ENCODE assay signal across 2 cellular contexts in genomic region chr13:42047561-42048322, GRCh38.
TF ChIP-seq lines count a peak whose summit lies in the region.

No MANE protein-coding gene starts in this region.

TF ChIP-seq in HCT116, 20 proteins besides CTCF, POLR2A, EP300 and RAD21:
- TF ChIP-seq CEBPB (IDR thresholded peaks at IDR 0.05; ENCODE audit: low read depth) (no peak), EZH2phosphoT487 (IDR thresholded peaks at IDR 0.05; ENCODE audit: borderline replicate concordance) (no peak), SRF (IDR thresholded peaks at IDR 0.05; ENCODE audit: low read depth) (no peak), TCF7L2 (IDR thresholded peaks at IDR 0.05; ENCODE audit: borderline replicate concordance, extremely low read depth, insufficient read depth, insufficient read length) (no peak), JUND (IDR thresholded peaks at IDR 0.05) (no peak), CBX3 (IDR thresholded peaks at IDR 0.05; ENCODE audit: low read depth) (no peak), SP1 (IDR thresholded peaks at IDR 0.05; ENCODE audit: low read depth) (no peak), SIN3A (IDR thresholded peaks at IDR 0.05; ENCODE audit: low read depth) (no peak), ZFX (IDR thresholded peaks at IDR 0.05) (no peak)
- TF ChIP-seq, protein P1, sequence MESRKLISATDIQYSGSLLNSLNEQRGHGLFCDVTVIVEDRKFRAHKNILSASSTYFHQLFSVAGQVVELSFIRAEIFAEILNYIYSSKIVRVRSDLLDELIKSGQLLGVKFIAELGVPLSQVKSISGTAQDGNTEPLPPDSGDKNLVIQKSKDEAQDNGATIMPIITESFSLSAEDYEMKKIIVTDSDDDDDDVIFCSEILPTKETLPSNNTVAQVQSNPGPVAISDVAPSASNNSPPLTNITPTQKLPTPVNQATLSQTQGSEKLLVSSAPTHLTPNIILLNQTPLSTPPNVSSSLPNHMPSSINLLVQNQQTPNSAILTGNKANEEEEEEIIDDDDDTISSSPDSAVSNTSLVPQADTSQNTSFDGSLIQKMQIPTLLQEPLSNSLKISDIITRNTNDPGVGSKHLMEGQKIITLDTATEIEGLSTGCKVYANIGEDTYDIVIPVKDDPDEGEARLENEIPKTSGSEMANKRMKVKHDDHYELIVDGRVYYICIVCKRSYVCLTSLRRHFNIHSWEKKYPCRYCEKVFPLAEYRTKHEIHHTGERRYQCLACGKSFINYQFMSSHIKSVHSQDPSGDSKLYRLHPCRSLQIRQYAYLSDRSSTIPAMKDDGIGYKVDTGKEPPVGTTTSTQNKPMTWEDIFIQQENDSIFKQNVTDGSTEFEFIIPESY (IDR thresholded peaks at IDR 0.05; ENCODE audit: extremely low read depth, insufficient replicate concordance, low read length): no peak
- TF ChIP-seq, protein P2, sequence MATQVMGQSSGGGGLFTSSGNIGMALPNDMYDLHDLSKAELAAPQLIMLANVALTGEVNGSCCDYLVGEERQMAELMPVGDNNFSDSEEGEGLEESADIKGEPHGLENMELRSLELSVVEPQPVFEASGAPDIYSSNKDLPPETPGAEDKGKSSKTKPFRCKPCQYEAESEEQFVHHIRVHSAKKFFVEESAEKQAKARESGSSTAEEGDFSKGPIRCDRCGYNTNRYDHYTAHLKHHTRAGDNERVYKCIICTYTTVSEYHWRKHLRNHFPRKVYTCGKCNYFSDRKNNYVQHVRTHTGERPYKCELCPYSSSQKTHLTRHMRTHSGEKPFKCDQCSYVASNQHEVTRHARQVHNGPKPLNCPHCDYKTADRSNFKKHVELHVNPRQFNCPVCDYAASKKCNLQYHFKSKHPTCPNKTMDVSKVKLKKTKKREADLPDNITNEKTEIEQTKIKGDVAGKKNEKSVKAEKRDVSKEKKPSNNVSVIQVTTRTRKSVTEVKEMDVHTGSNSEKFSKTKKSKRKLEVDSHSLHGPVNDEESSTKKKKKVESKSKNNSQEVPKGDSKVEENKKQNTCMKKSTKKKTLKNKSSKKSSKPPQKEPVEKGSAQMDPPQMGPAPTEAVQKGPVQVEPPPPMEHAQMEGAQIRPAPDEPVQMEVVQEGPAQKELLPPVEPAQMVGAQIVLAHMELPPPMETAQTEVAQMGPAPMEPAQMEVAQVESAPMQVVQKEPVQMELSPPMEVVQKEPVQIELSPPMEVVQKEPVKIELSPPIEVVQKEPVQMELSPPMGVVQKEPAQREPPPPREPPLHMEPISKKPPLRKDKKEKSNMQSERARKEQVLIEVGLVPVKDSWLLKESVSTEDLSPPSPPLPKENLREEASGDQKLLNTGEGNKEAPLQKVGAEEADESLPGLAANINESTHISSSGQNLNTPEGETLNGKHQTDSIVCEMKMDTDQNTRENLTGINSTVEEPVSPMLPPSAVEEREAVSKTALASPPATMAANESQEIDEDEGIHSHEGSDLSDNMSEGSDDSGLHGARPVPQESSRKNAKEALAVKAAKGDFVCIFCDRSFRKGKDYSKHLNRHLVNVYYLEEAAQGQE (IDR thresholded peaks at IDR 0.05; ENCODE audit: low read depth): no peak

TF ChIP-seq in H1, 55 proteins besides CTCF, POLR2A, EP300 and RAD21 (continues in another document):
- TF ChIP-seq NANOG (IDR thresholded peaks at IDR 0.05; ENCODE audit: insufficient read depth, low read depth, low read length, poor library complexity, severe bottlenecking) (no peak), GABPA (IDR thresholded peaks at IDR 0.05; ENCODE audit: borderline replicate concordance, insufficient read depth, low read length) (no peak), RBBP5 (IDR thresholded peaks at IDR 0.05; ENCODE audit: borderline replicate concordance, low read depth, low read length) (no peak), SIRT6 (IDR thresholded peaks at IDR 0.05; ENCODE audit: low read length) (no peak), SIN3A (conservative IDR thresholded peaks at IDR 0.05 in 1 of 2, IDR thresholded peaks at IDR 0.05 in 1 of 2; ENCODE audit: low read depth in 1 of 2, low read length in 2 of 2) (0 out of 4 replicates have a peak, but pooled peaks of 1 of the 2 experiments have one; percentile 33), TBP (IDR thresholded peaks at IDR 0.05; ENCODE audit: low read depth, low read length) (no peak), CHD2 (IDR thresholded peaks at IDR 0.05; ENCODE audit: low read length) (no peak), RXRA (IDR thresholded peaks at IDR 0.05; ENCODE audit: insufficient read depth, low read depth, low read length) (no peak), RFX5 (IDR thresholded peaks at IDR 0.05; ENCODE audit: borderline replicate concordance, low read depth, low read length) (no peak), ASH2L (IDR thresholded peaks at IDR 0.05; ENCODE audit: low read length) (peak; percentile 41), EZH2 (IDR thresholded peaks at IDR 0.05; ENCODE audit: low read depth, low read length, severe bottlenecking) (no peak), JUN (IDR thresholded peaks at IDR 0.05; ENCODE audit: low read depth, low read length) (no peak), CREB1 (IDR thresholded peaks at IDR 0.05) (no peak), BCL11A (IDR thresholded peaks at IDR 0.05; ENCODE audit: low read depth in 2 of 2, low read length in 2 of 2) (no peak), MAFK (IDR thresholded peaks at IDR 0.05; ENCODE audit: low read depth, low read length) (no peak), CEBPB (IDR thresholded peaks at IDR 0.05; ENCODE audit: low read depth, low read length) (no peak), POLR2AphosphoS5 (IDR thresholded peaks at IDR 0.05; ENCODE audit: low read depth, low read length) (peak; percentile 41; the same call in 1 of the 2 replicates), SP1 (IDR thresholded peaks at IDR 0.05; ENCODE audit: low read depth, low read length) (no peak), ATF2 (IDR thresholded peaks at IDR 0.05; ENCODE audit: low read length) (no peak), TEAD4 (IDR thresholded peaks at IDR 0.05; ENCODE audit: low read depth, low read length) (no peak), CBX8 (IDR thresholded peaks at IDR 0.05; ENCODE audit: borderline replicate concordance, low read depth, low read length) (no peak), SAP30 (IDR thresholded peaks at IDR 0.05; ENCODE audit: insufficient read depth, insufficient replicate concordance, low read length) (peak; percentile 17), MAX (IDR thresholded peaks at IDR 0.05) (peak; percentile 33; the same call in 1 of the 2 replicates), PHF8 (conservative IDR thresholded peaks at IDR 0.05; ENCODE audit: low read depth, low read length) (no peak), KDM5A (IDR thresholded peaks at IDR 0.05; ENCODE audit: low read length) (no peak), CTBP2 (IDR thresholded peaks at IDR 0.05; ENCODE audit: borderline replicate concordance, insufficient read depth, insufficient read length, low read length) (no peak), NRF1 (IDR thresholded peaks at IDR 0.05; ENCODE audit: low read depth, low read length) (no peak), CHD7 (IDR thresholded peaks at IDR 0.05; ENCODE audit: insufficient replicate concordance, low read length) (no peak), GTF2F1 (IDR thresholded peaks at IDR 0.05; ENCODE audit: borderline replicate concordance, low read depth, low read length) (no peak), TAF7 (optimal IDR thresholded peaks at IDR 0.05; ENCODE audit: borderline replicate concordance, low read depth, low read length) (no peak), BACH1 (IDR thresholded peaks at IDR 0.05; ENCODE audit: low read length) (no peak), BRCA1 (IDR thresholded peaks at IDR 0.05; ENCODE audit: low read depth, low read length) (no peak), SRF (IDR thresholded peaks at IDR 0.05; ENCODE audit: low read depth, low read length) (no peak), SP2 (IDR thresholded peaks at IDR 0.05; ENCODE audit: low read length) (no peak), KDM4A (IDR thresholded peaks at IDR 0.05; ENCODE audit: low read depth, low read length, severe bottlenecking) (no peak), CHD1 (IDR thresholded peaks at IDR 0.05; ENCODE audit: low read depth, low read length) (no peak), ATF3 (IDR thresholded peaks at IDR 0.05; ENCODE audit: insufficient read depth, low read depth, low read length) (no peak), FOSL1 (IDR thresholded peaks at IDR 0.05; ENCODE audit: insufficient read depth, low read depth, low read length) (no peak), CBX5 (IDR thresholded peaks at IDR 0.05; ENCODE audit: low read depth, low read length) (no peak), POU5F1 (IDR thresholded peaks at IDR 0.05; ENCODE audit: low read depth, low read length) (no peak)
- TF ChIP-seq, protein P3, sequence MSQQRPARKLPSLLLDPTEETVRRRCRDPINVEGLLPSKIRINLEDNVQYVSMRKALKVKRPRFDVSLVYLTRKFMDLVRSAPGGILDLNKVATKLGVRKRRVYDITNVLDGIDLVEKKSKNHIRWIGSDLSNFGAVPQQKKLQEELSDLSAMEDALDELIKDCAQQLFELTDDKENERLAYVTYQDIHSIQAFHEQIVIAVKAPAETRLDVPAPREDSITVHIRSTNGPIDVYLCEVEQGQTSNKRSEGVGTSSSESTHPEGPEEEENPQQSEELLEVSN (IDR thresholded peaks at IDR 0.05): peak; percentile 38; the same call in 1 of the 2 replicates
